In the genomic region with DNA sequence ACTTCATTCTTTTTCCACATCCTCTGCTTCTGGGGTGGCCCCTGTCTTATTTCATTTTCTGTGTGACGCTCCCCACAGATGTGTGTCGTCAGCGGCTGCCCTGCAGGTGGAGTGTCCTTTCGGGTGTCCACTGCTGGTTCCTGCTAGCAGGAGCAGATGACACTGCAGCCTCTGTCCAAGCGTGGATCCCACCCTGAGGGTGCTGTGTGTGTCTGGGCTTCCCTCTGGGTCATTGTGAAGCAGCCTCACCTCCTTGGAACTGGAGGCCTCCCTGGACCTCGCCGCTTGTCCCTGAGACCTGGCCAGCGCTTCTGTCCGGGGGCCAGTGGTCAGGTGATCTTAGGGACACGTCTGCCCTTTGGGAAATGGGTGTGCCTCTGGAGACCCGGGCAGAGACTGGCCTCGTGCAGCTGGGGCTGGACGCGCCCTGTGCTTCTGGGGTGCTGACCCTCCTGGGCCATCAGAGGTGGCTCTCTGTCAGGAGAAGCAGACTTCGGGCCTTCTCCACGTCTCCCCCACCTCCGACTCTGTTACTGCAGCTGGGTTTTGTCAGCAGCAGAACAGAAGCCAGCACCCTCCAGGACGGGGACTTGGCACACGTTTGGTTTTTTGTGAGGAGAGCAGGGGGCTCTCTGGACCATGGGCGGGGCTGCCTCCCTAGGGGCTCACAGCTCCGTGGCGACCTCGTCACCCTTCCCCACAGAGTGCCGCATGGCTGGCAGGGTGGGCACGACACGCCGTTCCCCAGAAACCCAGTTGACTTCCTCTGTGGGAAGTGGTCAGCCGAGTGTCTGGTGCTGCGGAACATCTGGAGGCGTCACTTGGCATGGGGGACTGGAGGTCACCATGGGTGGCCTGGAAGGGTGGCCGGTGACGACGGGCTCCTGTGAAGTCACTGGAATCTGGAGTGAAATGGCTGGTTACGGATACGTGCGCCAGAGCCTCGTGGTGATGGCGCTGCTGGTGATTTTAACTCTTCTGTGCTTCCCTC, we compare ENCODE assay signal across 15 cellular contexts. TPM values are rescaled to one million over a fixed set of nuclear protein-coding genes. Genes with fewer than 3 reads are reported as not detected.
A peak's percentile ranks its signal among the peaks of the same experiment; 100 is the strongest.
DNase-seq lines count a peak whose midpoint lies in the region; ATAC-seq and TF ChIP-seq lines count a peak whose summit lies in the region.
"Had no signal": no experiment of that assay in that cellular context is flagged by ENCODE, and none has a peak within 500 bp of the region (broad histone marks: within the 10 kb centered on the region; RNA-seq: fewer than 3 reads in every experiment).

No MANE protein-coding gene starts in this region.

- 70 to 76% methylated on average over 18 to 38 of the region's 38 CpGs for WGBS in testis, 2 donors
- WGBS in psoas muscle, 3 donors, result 55 to 63% (median 59%) methylated on average over 38 of the region's 38 CpGs

- no peaks in the 10 kb centered on the region for H3K27me3 ChIP-seq in left lung
- no peaks in the 10 kb centered on the region for H3K27me3 ChIP-seq in testis
- H3K27me3 ChIP-seq in psoas muscle (ENCODE audit: insufficient read depth in 3 of 3, low read length in 2 of 3), result no peaks in the 10 kb centered on the region
- H3K27me3 ChIP-seq: esophagus squamous epithelium had no signal

- peak overlapping the region; percentile 42 for H3K4me3 ChIP-seq in coronary artery
- H3K4me3 ChIP-seq in left lung, result no peak overlapping the region
- no peak overlapping the region for H3K4me3 ChIP-seq in testis
- H3K4me3 ChIP-seq in psoas muscle, result no peak overlapping the region

- H3K36me3 ChIP-seq in left lung (no peaks in the 10 kb centered on the region), testis (ENCODE audit: low read depth, missing control alignments) (no peaks in the 10 kb centered on the region), psoas muscle (ENCODE audit: insufficient read depth in 1 of 2, low read depth in 1 of 2) (no peaks in the 10 kb centered on the region)
- H3K36me3 ChIP-seq: esophagus squamous epithelium had no signal

- DNase-seq in CD1c-positive myeloid dendritic cell (ENCODE audit: extremely low spot score) (peak; percentile 92), coronary artery (ENCODE audit: low spot score) (peak; percentile 88), left lung (peak; percentile 60 to 75), sciatic nerve (ENCODE audit: low spot score) (peak; percentile 62), testis (no peak), psoas muscle (no peak)
- DNase-seq: ACHN; activated CD4-positive, alpha-beta T cell treated with anti-CD3 and anti-CD28 coated beads, Interleukin-2, amount 10 ng/mL, durations not matched to agents 24 days and 14 days; activated naive CD4-positive, alpha-beta T cell treated with anti-CD3 and anti-CD28 coated beads for 36 hours; esophagus squamous epithelium; NCI-H82; retina had no signal

- H3K4me1 ChIP-seq in left lung, result peaks cover 34 to 59% of the 10 kb centered on the region in 2 donors
- H3K4me1 ChIP-seq in testis, result peaks cover 42% of the 10 kb centered on the region
- peaks cover 48% of the 10 kb centered on the region for H3K4me1 ChIP-seq in psoas muscle

- ATAC-seq in left lung, result peak; percentile 29
- ATAC-seq in sciatic nerve, result peak; percentile 65
- ATAC-seq in psoas muscle, result no peak
- ATAC-seq in GM18909 (IDR thresholded peaks at IDR 0.05; ENCODE audit: poor library complexity, unreplicated experiment), result no peak
- no peak for ATAC-seq in GM18858 (IDR thresholded peaks at IDR 0.05; ENCODE audit: unreplicated experiment)
- ATAC-seq: Panc1 had no signal

- H3K27ac ChIP-seq in coronary artery (peak overlapping the region; percentile 78 to 83), left lung (peak overlapping the region in 1 of 2 donors; percentile 86), testis (peak overlapping the region in 1 of 2 donors; percentile 2), psoas muscle (no peak overlapping the region)

- no peaks in the 10 kb centered on the region for H3K9me3 ChIP-seq in left lung
- H3K9me3 ChIP-seq in testis, result no peaks in the 10 kb centered on the region
- H3K9me3 ChIP-seq in psoas muscle, result no peaks in the 10 kb centered on the region
- H3K9me3 ChIP-seq: esophagus squamous epithelium had no signal

- no peak for TF ChIP-seq POLR2A in testis (IDR thresholded peaks at IDR 0.05)

- intact Hi-C loops in left lung (cut with DNase I) (no loop called here), sciatic nerve (cut with DNase I) (no loop called here), testis (cut with DNase I; ENCODE audit: low total_unique reads) (no loop called here), psoas muscle (cut with DNase I) (no loop called here)

- TF ChIP-seq CTCF in coronary artery (IDR thresholded peaks at IDR 0.05) (no peak), left lung (IDR thresholded peaks at IDR 0.05) (no peak), testis (IDR thresholded peaks at IDR 0.05) (no peak), psoas muscle (IDR thresholded peaks at IDR 0.05) (no peak)

RNA-seq across cellular contexts. Expression of a gene that starts 48.4 kb away (rescaled TPM):
- total RNA-seq in left lung (10 to 100 TPM; 32.0 to 37.0 TPM), sciatic nerve (54.3 TPM), testis (100 to 1,000 TPM in 1 of 2 donors, 10 to 100 TPM in 1; 73.0 to 103 TPM), psoas muscle (10 to 100 TPM; 38.2 to 48.8 (median 42.2) TPM)
- polyA plus RNA-seq in testis (ENCODE audit: insufficient read depth, low read depth, low replicate concordance) (54.1 TPM), psoas muscle (10 to 100 TPM; 15.1 to 44.3 (median 29.5) TPM)

Comparison
In these comparisons a context has a peak if more than half of its experiments do, and no peak if none do; other contexts are left out.
1. DNase-seq: peak in CD1c-positive myeloid dendritic cell (single experiment), coronary artery (single experiment), left lung (2 of 2) and sciatic nerve (single experiment); none in testis (single experiment) and psoas muscle (0 of 2).
2. ATAC-seq: peak in left lung (single experiment) and sciatic nerve (single experiment); none in psoas muscle (0 of 4), GM18909 (single experiment) and GM18858 (single experiment).